ENCODE assay signal across 24 cellular contexts in genomic region chr5:32453916-32454315, GRCh38.
"Had no signal": no experiment of that assay in that cellular context is flagged by ENCODE, and none has a peak within 500 bp of the region (broad histone marks: within the 10 kb centered on the region; RNA-seq: fewer than 3 reads in every experiment).

No MANE protein-coding gene starts in this region.

- H3K36me3 ChIP-seq: colonic mucosa, esophagus muscularis mucosa, esophagus squamous epithelium, gastrocnemius medialis, gastroesophageal sphincter, heart left ventricle, heart right ventricle had no signal

- H3K27ac ChIP-seq: colonic mucosa, coronary artery, dorsolateral prefrontal cortex, epithelial cell of prostate, esophagus muscularis mucosa, esophagus squamous epithelium, foreskin keratinocyte, gastrocnemius medialis, gastroesophageal sphincter, heart left ventricle, heart right ventricle had no signal

- ATAC-seq: effector memory CD8-positive, alpha-beta T cell; esophagus mucosa; foreskin keratinocyte; gastrocnemius medialis; gastroesophageal sphincter; heart left ventricle; heart right ventricle had no signal

- H3K9me3 ChIP-seq: colonic mucosa, esophagus muscularis mucosa, esophagus squamous epithelium, gastrocnemius medialis, gastroesophageal sphincter, heart left ventricle, heart right ventricle had no signal

- H3K4me3 ChIP-seq: colonic mucosa, coronary artery, dorsolateral prefrontal cortex, esophagus muscularis mucosa, esophagus squamous epithelium, gastrocnemius medialis, gastroesophageal sphincter, heart left ventricle, heart right ventricle had no signal

- H3K27me3 ChIP-seq: colonic mucosa, dorsolateral prefrontal cortex, esophagus muscularis mucosa, gastrocnemius medialis, gastroesophageal sphincter, heart left ventricle, heart right ventricle had no signal

- H3K4me1 ChIP-seq: colonic mucosa, esophagus muscularis mucosa, esophagus squamous epithelium, foreskin keratinocyte, gastrocnemius medialis, gastroesophageal sphincter, heart left ventricle, heart right ventricle had no signal

- DNase-seq: colonic mucosa; cortex of kidney; dermis blood vessel endothelial cell; dorsolateral prefrontal cortex; effector CD4-positive, alpha-beta T cell; effector CD8-positive, alpha-beta T cell; effector memory CD4-positive, alpha-beta T cell; effector memory CD8-positive, alpha-beta T cell; endodermal cell; erythroblast; esophagus squamous epithelium; foreskin fibroblast; foreskin keratinocyte; foreskin melanocyte; gastrocnemius medialis; glutamatergic neuron; head of caudate nucleus; heart left ventricle; heart right ventricle had no signal
